Comparison of ENCODE assay signal across 16 cellular contexts in the genomic region with DNA sequence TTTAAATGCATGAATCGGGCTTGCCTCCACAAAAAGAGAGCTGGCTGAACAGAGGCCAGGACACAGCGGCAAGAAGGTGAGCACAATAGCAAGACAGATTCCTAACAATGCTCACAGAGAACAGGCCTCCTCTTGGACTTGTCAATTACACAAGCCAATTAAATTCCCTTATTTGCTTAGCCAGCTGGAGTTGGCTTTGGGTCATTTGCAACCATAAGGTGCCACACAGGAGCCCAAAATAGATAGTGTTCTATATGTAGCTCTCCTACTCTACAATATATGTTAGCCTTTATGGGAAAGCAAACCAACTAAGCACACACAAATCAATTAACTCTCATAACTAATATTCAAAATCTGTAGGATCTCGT.
A peak's percentile ranks its signal among the peaks of the same experiment; 100 is the strongest.
DNase-seq lines count a peak whose midpoint lies in the region; ATAC-seq and TF ChIP-seq lines count a peak whose summit lies in the region.
"Had no signal": no experiment of that assay in that cellular context is flagged by ENCODE, and none has a peak within 500 bp of the region (broad histone marks: within the 10 kb centered on the region; RNA-seq: fewer than 3 reads in every experiment).

No MANE protein-coding gene starts in this region.

- H2AFZ ChIP-seq in GM23338 (no peak overlapping the region), GM23248 (no peak overlapping the region)
- H2AFZ ChIP-seq: neural progenitor cell had no signal

- H3F3A ChIP-seq in GM23338 (replicated peaks; ENCODE audit: low read depth) (no peaks in the 10 kb centered on the region), GM23248 (ENCODE audit: insufficient read depth) (peaks cover 20% of the 10 kb centered on the region)

- 97 to 100% methylated on average over 3 of the region's 3 CpGs for WGBS in GM23248 (ENCODE audit: low coverage in 1 of 2, low lambda C conversion rate in 2 of 2, missing lambda C conversion rate in 2 of 2), 2 experiments

- in situ Hi-C loops in GM23248 (cut with MboI) = no loop called here

- H3K36me3 ChIP-seq in GM23338 (ENCODE audit: insufficient read depth) (no peaks in the 10 kb centered on the region), GM23248 (ENCODE audit: low read depth) (no peaks in the 10 kb centered on the region)
- H3K36me3 ChIP-seq: neural progenitor cell, SJSA1, thyroid gland had no signal

- H3K9me3 ChIP-seq in GM23248 (ENCODE audit: low read depth) = no peaks in the 10 kb centered on the region
- H3K9me3 ChIP-seq: SJSA1, thyroid gland had no signal

- H3K27ac Mint-ChIP-seq in GM23338 (peak overlapping the region; percentile 71), WTC11 (peak overlapping the region; percentile 85), nephron progenitor cell (peak overlapping the region; percentile 91)

- H3K9me2 ChIP-seq in GM23338 (ENCODE audit: insufficient read depth) = 0 out of 2 replicates have a peak, but pooled peaks cover 6% of the 10 kb centered on the region
- H3K9me2 ChIP-seq in GM23248 (ENCODE audit: insufficient read depth) = no peaks in the 10 kb centered on the region

- no peaks in the 10 kb centered on the region for H3K9me3 Mint-ChIP-seq in GM23338
- no peaks in the 10 kb centered on the region for H3K9me3 Mint-ChIP-seq in WTC11
- no peaks in the 10 kb centered on the region for H3K9me3 Mint-ChIP-seq in nephron progenitor cell
- H3K9me3 Mint-ChIP-seq: neural progenitor cell had no signal

- no peak overlapping the region for H3K4me3 Mint-ChIP-seq in GM23338
- H3K4me3 Mint-ChIP-seq in WTC11 = no peak overlapping the region
- no peak overlapping the region for H3K4me3 Mint-ChIP-seq in nephron progenitor cell
- H3K4me3 Mint-ChIP-seq: neural progenitor cell had no signal

- H3K36me3 Mint-ChIP-seq in GM23338 (ENCODE audit: low read depth) (no peaks in the 10 kb centered on the region), WTC11 (no peaks in the 10 kb centered on the region), nephron progenitor cell (ENCODE audit: low read depth) (peaks cover 14% of the 10 kb centered on the region)
- H3K36me3 Mint-ChIP-seq: neural progenitor cell had no signal

- peak overlapping the region; percentile 63; the same call in 1 of the 2 replicates for H3K27ac ChIP-seq in GM23338 (ENCODE audit: low read depth)
- no peak overlapping the region for H3K27ac ChIP-seq in GM23248
- H3K27ac ChIP-seq: neural progenitor cell, SJSA1 had no signal

- H3K4me3 ChIP-seq in GM23338 = no peak overlapping the region
- no peak overlapping the region for H3K4me3 ChIP-seq in GM23248
- H3K4me3 ChIP-seq: neural progenitor cell, SJSA1, thyroid gland had no signal

- H3K4me1 ChIP-seq in GM23338 (ENCODE audit: insufficient read depth) (peaks cover 44% of the 10 kb centered on the region), GM23248 (ENCODE audit: insufficient read depth) (peaks cover 35% of the 10 kb centered on the region)

- H3K79me2 ChIP-seq in GM23338 (replicated peaks; ENCODE audit: insufficient read depth) (no peaks in the 10 kb centered on the region; the same call in none of the 2 replicates), GM23248 (ENCODE audit: insufficient read depth) (no peaks in the 10 kb centered on the region; the same call in 1 of the 2 replicates)

- H3K4me1 Mint-ChIP-seq in GM23338 (peaks cover 48% of the 10 kb centered on the region), WTC11 (peaks cover 49% of the 10 kb centered on the region), nephron progenitor cell (peaks cover 65% of the 10 kb centered on the region)

- H4K20me1 ChIP-seq in GM23338 (replicated peaks; ENCODE audit: insufficient read depth) = no peaks in the 10 kb centered on the region
- H4K20me1 ChIP-seq in GM23248 (ENCODE audit: insufficient read depth) = no peaks in the 10 kb centered on the region

- H3K27me3 ChIP-seq in GM23338 (ENCODE audit: insufficient read depth) (no peaks in the 10 kb centered on the region), GM23248 (replicated peaks; ENCODE audit: insufficient read depth) (no peaks in the 10 kb centered on the region)
- H3K27me3 ChIP-seq: neural progenitor cell, SJSA1, thyroid gland had no signal

- TF ChIP-seq CTCF in GM23338 (conservative IDR thresholded peaks at IDR 0.05; ENCODE audit: low read depth in 2 of 2) (no peak), WTC11 (IDR thresholded peaks at IDR 0.05) (no peak), nephron progenitor cell (IDR thresholded peaks at IDR 0.05) (no peak)

- CTCF ChIA-PET in WTC11 (lab: Charles Lee) = interaction anchor here (0.8 to 1.2 kb wide), 3 partner anchors 10 to 148 kb away, joined by 3 to 4 read pairs (median 3); no protein-coding TSS in a partner anchor

- ATAC-seq in GM23338 = no peak
- ATAC-seq in WTC11 = no peak
- ATAC-seq in HG02885 (IDR thresholded peaks at IDR 0.05; ENCODE audit: poor library complexity, unreplicated experiment) = no peak

- H3K27me3 Mint-ChIP-seq in GM23338 (ENCODE audit: insufficient read depth, low read depth, poor library complexity) (peaks cover 2% of the 10 kb centered on the region), WTC11 (ENCODE audit: low read depth) (no peaks in the 10 kb centered on the region), nephron progenitor cell (ENCODE audit: low read depth, poor library complexity) (peaks cover 2% of the 10 kb centered on the region)

- POLR2A ChIA-PET in WTC11 (lab: Charles Lee) = no interaction called here

- peak; percentile 28 for DNase-seq in DMS 273 (lab: John Stamatoyannopoulos, UW; ENCODE audit: unreplicated experiment)
- DNase-seq in DMS 273 treated with DMSO at 0.1 percent for 48 hours (lab: John Stamatoyannopoulos, UW) = no peak
- no peak for DNase-seq in GM23338 (ENCODE audit: low spot score)
- no peak for DNase-seq in WTC11 (ENCODE audit: low spot score)
- no peak for DNase-seq in nephron progenitor cell
- DNase-seq in effector CD8-positive, alpha-beta T cell (lab: John Stamatoyannopoulos, UW) = no peak
- DNase-seq in GM23248 = no peak
- DNase-seq: 8988T; amniotic stem cell; NCI-H1092 treated with DMSO at 0.1 percent for 48 hours; stimulated activated CD4-positive, alpha-beta T cell treated with anti-CD3 and anti-CD28 coated beads, Interleukin-2, amount 100 ng/mL, for 24 hours; T1000 had no signal

- H3K9ac ChIP-seq in GM23248 = no peak overlapping the region
- H3K9ac ChIP-seq: neural progenitor cell had no signal

- H3K4me2 ChIP-seq in GM23338 = no peak overlapping the region
- no peak overlapping the region for H3K4me2 ChIP-seq in GM23248 (ENCODE audit: unreplicated experiment)

TF ChIP-seq in GM23338, 12 proteins besides CTCF, POLR2A, EP300 and RAD21:
- no peak for TF ChIP-seq POLR2AphosphoS5 (IDR thresholded peaks at IDR 0.05; ENCODE audit: low read depth)
- TF ChIP-seq CREB1 (CRISPR knock-in tag; IDR thresholded peaks at IDR 0.05; ENCODE audit: low read depth) = no peak
- TF ChIP-seq NANOG (IDR thresholded peaks at IDR 0.05; ENCODE audit: borderline replicate concordance) = no peak
TF ChIP-seq in GM23338: peak in this region for 0.

TF ChIP-seq in WTC11, 78 proteins besides CTCF, POLR2A, EP300 and RAD21 (continues in another document):
- TF ChIP-seq, protein P1, sequence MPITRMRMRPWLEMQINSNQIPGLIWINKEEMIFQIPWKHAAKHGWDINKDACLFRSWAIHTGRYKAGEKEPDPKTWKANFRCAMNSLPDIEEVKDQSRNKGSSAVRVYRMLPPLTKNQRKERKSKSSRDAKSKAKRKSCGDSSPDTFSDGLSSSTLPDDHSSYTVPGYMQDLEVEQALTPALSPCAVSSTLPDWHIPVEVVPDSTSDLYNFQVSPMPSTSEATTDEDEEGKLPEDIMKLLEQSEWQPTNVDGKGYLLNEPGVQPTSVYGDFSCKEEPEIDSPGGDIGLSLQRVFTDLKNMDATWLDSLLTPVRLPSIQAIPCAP (CRISPR knock-in tag; IDR thresholded peaks at IDR 0.05) = no peak
- TF ChIP-seq, protein P2, sequence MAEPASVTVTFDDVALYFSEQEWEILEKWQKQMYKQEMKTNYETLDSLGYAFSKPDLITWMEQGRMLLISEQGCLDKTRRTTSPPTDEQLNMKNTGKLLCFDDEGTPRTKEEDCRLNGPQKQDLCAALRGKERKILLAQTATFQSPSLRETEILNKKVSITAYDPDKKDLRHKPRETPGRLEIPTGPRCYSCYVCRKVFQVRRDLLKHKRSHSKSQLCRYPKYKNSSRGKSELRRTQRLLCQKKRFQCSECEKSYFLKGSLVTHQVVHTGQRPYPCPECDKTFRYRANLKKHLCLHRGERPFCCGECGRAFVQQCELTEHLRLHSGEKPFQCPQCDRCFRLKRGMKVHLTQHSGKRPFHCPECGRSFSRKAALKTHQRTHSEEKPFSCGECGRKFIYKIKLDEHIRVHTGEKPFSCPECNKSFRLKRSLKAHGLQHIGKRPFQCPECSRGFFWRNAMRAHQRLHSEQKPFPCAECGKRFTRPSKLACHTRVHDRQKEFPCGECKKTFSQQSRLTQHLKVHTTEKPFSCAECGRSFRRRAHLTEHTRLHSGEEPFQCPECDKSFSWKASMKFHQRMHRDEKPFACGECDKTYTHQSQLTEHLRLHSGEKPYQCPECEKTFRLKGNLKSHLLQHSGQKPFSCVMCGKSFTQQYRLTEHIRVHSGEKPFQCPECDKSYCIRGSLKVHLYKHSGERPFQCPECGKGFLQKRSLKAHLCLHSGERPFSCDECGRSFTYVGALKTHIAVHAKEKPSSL (CRISPR knock-in tag; conservative IDR thresholded peaks at IDR 0.05) = no peak
- TF ChIP-seq JAZF1 (CRISPR knock-in tag; IDR thresholded peaks at IDR 0.05) (no peak), FOXK1 (CRISPR knock-in tag; IDR thresholded peaks at IDR 0.05) (no peak), ZNF232 (CRISPR knock-in tag; IDR thresholded peaks at IDR 0.05) (no peak), EMX1 (CRISPR knock-in tag; IDR thresholded peaks at IDR 0.05) (no peak), SP1 (CRISPR knock-in tag; conservative IDR thresholded peaks at IDR 0.05) (no peak), RELA (CRISPR knock-in tag; IDR thresholded peaks at IDR 0.05; ENCODE audit: borderline replicate concordance) (no peak)
- TF ChIP-seq, protein P3, sequence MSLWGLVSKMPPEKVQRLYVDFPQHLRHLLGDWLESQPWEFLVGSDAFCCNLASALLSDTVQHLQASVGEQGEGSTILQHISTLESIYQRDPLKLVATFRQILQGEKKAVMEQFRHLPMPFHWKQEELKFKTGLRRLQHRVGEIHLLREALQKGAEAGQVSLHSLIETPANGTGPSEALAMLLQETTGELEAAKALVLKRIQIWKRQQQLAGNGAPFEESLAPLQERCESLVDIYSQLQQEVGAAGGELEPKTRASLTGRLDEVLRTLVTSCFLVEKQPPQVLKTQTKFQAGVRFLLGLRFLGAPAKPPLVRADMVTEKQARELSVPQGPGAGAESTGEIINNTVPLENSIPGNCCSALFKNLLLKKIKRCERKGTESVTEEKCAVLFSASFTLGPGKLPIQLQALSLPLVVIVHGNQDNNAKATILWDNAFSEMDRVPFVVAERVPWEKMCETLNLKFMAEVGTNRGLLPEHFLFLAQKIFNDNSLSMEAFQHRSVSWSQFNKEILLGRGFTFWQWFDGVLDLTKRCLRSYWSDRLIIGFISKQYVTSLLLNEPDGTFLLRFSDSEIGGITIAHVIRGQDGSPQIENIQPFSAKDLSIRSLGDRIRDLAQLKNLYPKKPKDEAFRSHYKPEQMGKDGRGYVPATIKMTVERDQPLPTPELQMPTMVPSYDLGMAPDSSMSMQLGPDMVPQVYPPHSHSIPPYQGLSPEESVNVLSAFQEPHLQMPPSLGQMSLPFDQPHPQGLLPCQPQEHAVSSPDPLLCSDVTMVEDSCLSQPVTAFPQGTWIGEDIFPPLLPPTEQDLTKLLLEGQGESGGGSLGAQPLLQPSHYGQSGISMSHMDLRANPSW (CRISPR knock-in tag; conservative IDR thresholded peaks at IDR 0.05; ENCODE audit: low read depth) = no peak
